In genomic region chr9:128892223-128892892, GRCh38 we compare ENCODE assay signal across 8 cellular contexts. TPM values are rescaled to one million over a fixed set of nuclear protein-coding genes. Genes with fewer than 3 reads are reported as not detected.
A peak's percentile ranks its signal among the peaks of the same experiment; 100 is the strongest.
DNase-seq lines count a peak whose midpoint lies in the region; ATAC-seq and TF ChIP-seq lines count a peak whose summit lies in the region.

No MANE protein-coding gene starts in this region.

- H3K4me1 Mint-ChIP-seq in activated CD8-positive, alpha-beta T cell treated with anti-CD3 and anti-CD28 coated beads, Interleukin-2, amount 10 ng/mL, durations not matched to agents 7 days and 5 days (ENCODE audit: low read depth) = peaks cover 56% of the 10 kb centered on the region
- peaks cover 5 to 7% of the 10 kb centered on the region in 2 donors for H3K4me1 Mint-ChIP-seq in stimulated activated naive B cell treated with anti-CD40 and anti-IgM and Interleukin-4, amounts not matched to agents 10 μg/mL and 1 μg/mL and 100 μg/mL, for 72 hours

- H3K36me3 Mint-ChIP-seq in activated CD8-positive, alpha-beta T cell treated with anti-CD3 and anti-CD28 coated beads, Interleukin-2, amount 10 ng/mL, durations not matched to agents 7 days and 5 days (ENCODE audit: low read depth) = peaks cover 53% of the 10 kb centered on the region
- peaks cover 17 to 21% of the 10 kb centered on the region in 2 donors for H3K36me3 Mint-ChIP-seq in stimulated activated naive B cell treated with anti-CD40 and anti-IgM and Interleukin-4, amounts not matched to agents 10 μg/mL and 1 μg/mL and 100 μg/mL, for 72 hours

- no peaks in the 10 kb centered on the region for H3K9me3 Mint-ChIP-seq in activated CD8-positive, alpha-beta T cell treated with anti-CD3 and anti-CD28 coated beads, Interleukin-2, amount 10 ng/mL, durations not matched to agents 7 days and 5 days (ENCODE audit: insufficient read depth)
- no peaks in the 10 kb centered on the region for H3K9me3 Mint-ChIP-seq in stimulated activated naive B cell treated with anti-CD40 and anti-IgM and Interleukin-4, amounts not matched to agents 10 μg/mL and 1 μg/mL and 100 μg/mL, for 72 hours

- H3K27ac ChIP-seq in HEK293 (ENCODE audit: extremely low read depth, low read depth, low read length) (no peak overlapping the region), prostate gland (peak overlapping the region; percentile 89 to 92)

- TF ChIP-seq CTCF in HEK293 (tag by site-specific recombination; IDR thresholded peaks at IDR 0.05) (no peak), prostate gland (IDR thresholded peaks at IDR 0.05) (no peak), GM10266 (IDR thresholded peaks at IDR 0.05; ENCODE audit: control insufficient read depth, insufficient read depth, low read depth, missing control alignments) (no peak)

- ATAC-seq in activated CD8-positive, alpha-beta T cell treated with anti-CD3 and anti-CD28 coated beads, Interleukin-2, amount 10 ng/mL, durations not matched to agents 7 days and 5 days = peak; percentile 73
- no peak for ATAC-seq in HG02610 (IDR thresholded peaks at IDR 0.05; ENCODE audit: unreplicated experiment)
- ATAC-seq in stimulated activated naive B cell treated with anti-CD40 and anti-IgM and Interleukin-4, amounts not matched to agents 10 μg/mL and 1 μg/mL and 100 μg/mL, for 72 hours (replicated peaks) = no peak

- H3K27me3 Mint-ChIP-seq in activated CD8-positive, alpha-beta T cell treated with anti-CD3 and anti-CD28 coated beads, Interleukin-2, amount 10 ng/mL, durations not matched to agents 7 days and 5 days (ENCODE audit: low read depth) = no peaks in the 10 kb centered on the region
- H3K27me3 Mint-ChIP-seq in stimulated activated naive B cell treated with anti-CD40 and anti-IgM and Interleukin-4, amounts not matched to agents 10 μg/mL and 1 μg/mL and 100 μg/mL, for 72 hours = no peaks in the 10 kb centered on the region

- H3K27me3 ChIP-seq in prostate gland (replicated peaks; ENCODE audit: insufficient read depth) = no peaks in the 10 kb centered on the region

- no peak overlapping the region for H3K4me3 Mint-ChIP-seq in activated CD8-positive, alpha-beta T cell treated with anti-CD3 and anti-CD28 coated beads, Interleukin-2, amount 10 ng/mL, durations not matched to agents 7 days and 5 days
- H3K4me3 Mint-ChIP-seq in stimulated activated naive B cell treated with anti-CD40 and anti-IgM and Interleukin-4, amounts not matched to agents 10 μg/mL and 1 μg/mL and 100 μg/mL, for 72 hours = no peak overlapping the region

- no peaks in the 10 kb centered on the region for H3K4me1 ChIP-seq in HEK293 (ENCODE audit: control insufficient read depth, insufficient read depth, low read length)
- H3K4me1 ChIP-seq in prostate gland (replicated peaks) = peaks cover 25% of the 10 kb centered on the region

- intact Hi-C loops in prostate gland (cut with DNase I) = no loop called here

- H3K36me3 ChIP-seq in HEK293 (ENCODE audit: control insufficient read depth in 2 of 2, insufficient read depth in 1 of 2, low read length in 2 of 2) = peaks cover 0 to 61% of the 10 kb centered on the region in 2 experiments; a peak in 2 of 3 replicates
- no peaks in the 10 kb centered on the region for H3K36me3 ChIP-seq in prostate gland

- peak; percentile 69 for TF ChIP-seq POLR2A in prostate gland (IDR thresholded peaks at IDR 0.05)

- H3K9me3 ChIP-seq in HEK293 (ENCODE audit: control insufficient read depth, insufficient read depth, low read depth, low read length) (no peaks in the 10 kb centered on the region), prostate gland (no peaks in the 10 kb centered on the region)

- H3K4me3 ChIP-seq in HEK293 (ENCODE audit: low read depth, low read length) (no peak overlapping the region), prostate gland (peak overlapping the region in 1 of 2 donors; percentile 4)

- H3K27ac Mint-ChIP-seq in activated CD8-positive, alpha-beta T cell treated with anti-CD3 and anti-CD28 coated beads, Interleukin-2, amount 10 ng/mL, durations not matched to agents 7 days and 5 days = peak overlapping the region; percentile 52
- no peak overlapping the region for H3K27ac Mint-ChIP-seq in stimulated activated naive B cell treated with anti-CD40 and anti-IgM and Interleukin-4, amounts not matched to agents 10 μg/mL and 1 μg/mL and 100 μg/mL, for 72 hours

- POLR2A ChIA-PET in HEK293 (lab: Yijun Ruan, JAX) = no interaction called here
- POLR2A ChIA-PET in activated CD8-positive, alpha-beta T cell treated with anti-CD3 and anti-CD28 coated beads, Interleukin-2, amount 10 ng/mL, durations not matched to agents 7 days and 5 days (lab: Charles Lee) = no interaction called here

- 16% methylated on average over 6 of the region's 17 CpGs for WGBS in prostate gland

- CTCF ChIA-PET in HEK293 (lab: Yijun Ruan, JAX) = no interaction called here
- CTCF ChIA-PET in activated CD8-positive, alpha-beta T cell treated with anti-CD3 and anti-CD28 coated beads, Interleukin-2, amount 10 ng/mL, durations not matched to agents 7 days and 5 days (lab: Charles Lee) = no interaction called here

- DNase-seq in activated CD8-positive, alpha-beta T cell treated with anti-CD3 and anti-CD28 coated beads, Interleukin-2, amount 10 ng/mL, durations not matched to agents 7 days and 5 days = peak; percentile 37
- DNase-seq in globus pallidus (ENCODE audit: low spot score) (peak; percentile 94), prostate gland (ENCODE audit: low spot score) (peak; percentile 88), GM10266 (ENCODE audit: extremely low spot score) (no peak), NCI-H1092 treated with DMSO at 0.1 percent for 48 hours (lab: John Stamatoyannopoulos, UW) (no peak)
- DNase-seq in stimulated activated naive B cell treated with anti-CD40 and anti-IgM and Interleukin-4, amounts not matched to agents 10 μg/mL and 1 μg/mL and 100 μg/mL, for 72 hours = no peak

TF ChIP-seq in HEK293, 187 proteins besides CTCF, POLR2A, EP300 and RAD21 (continues in another document):
- TF ChIP-seq PATZ1 (tag by site-specific recombination; IDR thresholded peaks at IDR 0.05) = peak; percentile 67
- TF ChIP-seq ZNF112 (tag by site-specific recombination; IDR thresholded peaks at IDR 0.05) = no peak
- TF ChIP-seq ZNF426 (tag by site-specific recombination; IDR thresholded peaks at IDR 0.05) = no peak
- no peak for TF ChIP-seq ZNF280D (tag by site-specific recombination; IDR thresholded peaks at IDR 0.05)
- TF ChIP-seq ZNF654 (tag by site-specific recombination; IDR thresholded peaks at IDR 0.05; ENCODE audit: low read depth) = no peak
- TF ChIP-seq MEIS1 (CRISPR knock-in tag; IDR thresholded peaks at IDR 0.05; ENCODE audit: borderline replicate concordance) = no peak
- no peak for TF ChIP-seq ZNF114 (tag by site-specific recombination; IDR thresholded peaks at IDR 0.05)
- TF ChIP-seq REPIN1 (tag by site-specific recombination; IDR thresholded peaks at IDR 0.05; ENCODE audit: low read depth) = no peak
- no peak for TF ChIP-seq ZNF155 (tag by site-specific recombination; IDR thresholded peaks at IDR 0.05)

RNA-seq across cellular contexts. Expression of gene LRRC8A, which starts 10.4 kb away (rescaled TPM):
- total RNA-seq in activated CD8-positive, alpha-beta T cell treated with anti-CD3 and anti-CD28 coated beads, Interleukin-2, amount 10 ng/mL, durations not matched to agents 7 days and 5 days = 10 to 100 TPM; 26.1 to 27.2 TPM
- total RNA-seq in prostate gland = 10 to 100 TPM; 78.2 to 78.8 TPM

RNA-seq across cellular contexts. Expression of gene KYAT1, which starts 10.6 kb away (rescaled TPM):
- 10 to 100 TPM; 12.6 to 13.0 TPM for total RNA-seq in activated CD8-positive, alpha-beta T cell treated with anti-CD3 and anti-CD28 coated beads, Interleukin-2, amount 10 ng/mL, durations not matched to agents 7 days and 5 days
- total RNA-seq in prostate gland = 10 to 100 TPM; 13.1 to 24.1 TPM

RNA-seq across cellular contexts. Expression of gene PHYHD1, which starts 28.4 kb away (rescaled TPM):
- under 1 TPM; 0.55 to 0.68 TPM for total RNA-seq in activated CD8-positive, alpha-beta T cell treated with anti-CD3 and anti-CD28 coated beads, Interleukin-2, amount 10 ng/mL, durations not matched to agents 7 days and 5 days
- 10 to 100 TPM; 36.4 to 50.9 TPM for total RNA-seq in prostate gland

RNA-seq across cellular contexts. Expression of gene DOLK, which starts 55.0 kb away (rescaled TPM):
- total RNA-seq in activated CD8-positive, alpha-beta T cell treated with anti-CD3 and anti-CD28 coated beads, Interleukin-2, amount 10 ng/mL, durations not matched to agents 7 days and 5 days = 1 to 10 TPM; 7.9 to 8.7 TPM
- 10 to 100 TPM; 26.6 to 27.3 TPM for total RNA-seq in prostate gland

RNA-seq across cellular contexts. Expression of gene NUP188, which starts 55.1 kb away (rescaled TPM):
- total RNA-seq in activated CD8-positive, alpha-beta T cell treated with anti-CD3 and anti-CD28 coated beads, Interleukin-2, amount 10 ng/mL, durations not matched to agents 7 days and 5 days = 10 to 100 TPM; 83.8 to 85.2 TPM
- 10 to 100 TPM; 34.6 to 88.6 TPM for total RNA-seq in prostate gland

Comparison
In these comparisons a context has a peak if more than half of its experiments do, and no peak if none do; other contexts are left out.
1. DNase-seq: peak in activated CD8-positive, alpha-beta T cell treated with anti-CD3 and anti-CD28 coated beads, Interleukin-2, amount 10 ng/mL, durations not matched to agents 7 days and 5 days (single experiment), globus pallidus (single experiment) and prostate gland (single experiment); none in stimulated activated naive B cell treated with anti-CD40 and anti-IgM and Interleukin-4, amounts not matched to agents 10 μg/mL and 1 μg/mL and 100 μg/mL, for 72 hours (single experiment), GM10266 (single experiment) and NCI-H1092 treated with DMSO at 0.1 percent for 48 hours (single experiment).
2. RNA of gene PHYHD1, which starts 28.4 kb away (total RNA-seq): 36.4 to 50.9 TPM in prostate gland; 0.55 to 0.68 TPM in activated CD8-positive, alpha-beta T cell treated with anti-CD3 and anti-CD28 coated beads, Interleukin-2, amount 10 ng/mL, durations not matched to agents 7 days and 5 days; every median in the first group is over 10 times any median in the second.